17 cellular contexts compared by ENCODE assay signal in the genomic region with DNA sequence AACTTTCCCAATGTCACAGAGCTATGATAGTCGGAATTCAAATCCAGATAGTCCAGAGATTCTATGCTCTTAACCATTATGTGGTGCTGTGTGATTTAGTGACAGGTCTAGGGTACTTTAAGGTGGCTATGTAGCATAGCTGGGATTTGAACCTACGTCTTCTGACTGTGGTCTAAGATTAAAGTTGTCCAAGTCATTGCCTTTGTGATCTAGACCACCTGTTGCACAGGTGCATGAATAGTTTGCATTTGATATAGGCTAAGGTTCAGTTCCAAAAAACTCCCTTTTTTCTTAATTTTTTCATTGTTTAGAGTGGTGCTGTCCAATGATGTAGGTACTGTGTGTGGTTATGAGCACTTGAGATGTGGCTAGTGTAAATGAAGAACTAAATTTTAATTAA. TPM values are rescaled to one million over a fixed set of nuclear protein-coding genes. Genes with fewer than 3 reads are reported as not detected.
DNase-seq lines count a peak whose midpoint lies in the region; ATAC-seq, FAIRE-seq and TF ChIP-seq lines count a peak whose summit lies in the region.
"Had no signal": no experiment of that assay in that cellular context is flagged by ENCODE, and none has a peak within 500 bp of the region (broad histone marks: within the 10 kb centered on the region; RNA-seq: fewer than 3 reads in every experiment).

No MANE protein-coding gene starts in this region.

- FAIRE-seq in A549 (lab: Jason Lieb, UNC) (no peak), keratinocyte (lab: Jason Lieb, UNC) (no peak)

- no peaks in the 10 kb centered on the region for H3K9me3 ChIP-seq in A549
- H3K9me3 ChIP-seq in CD8-positive, alpha-beta memory T cell (ENCODE audit: low read length) = no peaks in the 10 kb centered on the region
- H3K9me3 ChIP-seq in keratinocyte (ENCODE audit: control insufficient read depth, low read depth, low read length) = no peaks in the 10 kb centered on the region

- no TSS peak for BruUV-seq in Calu3 (replicated peaks; lab: Mats Ljungman, UMichigan)

- no peak for ATAC-seq in A549
- no peak for ATAC-seq in activated CD8-positive, alpha-beta T cell treated with anti-CD3 and anti-CD28 coated beads, Interleukin-2, amount 10 ng/mL, durations not matched to agents 7 days and 5 days
- ATAC-seq: stimulated activated naive B cell treated with anti-CD40 and anti-IgM and Interleukin-4, amounts not matched to agents 10 μg/mL and 1 μg/mL and 100 μg/mL, for 72 hours had no signal

- peaks cover 53 to 75% (median 68%) of the 10 kb centered on the region in 3 donors for H3K4me1 Mint-ChIP-seq in CD8-positive, alpha-beta memory T cell
- H3K4me1 Mint-ChIP-seq in activated CD8-positive, alpha-beta T cell treated with anti-CD3 and anti-CD28 coated beads, Interleukin-2, amount 10 ng/mL, durations not matched to agents 7 days and 5 days (ENCODE audit: low read depth) = peaks cover 45% of the 10 kb centered on the region
- peaks cover 21% of the 10 kb centered on the region for H3K4me1 Mint-ChIP-seq in Calu3 (ENCODE audit: low read depth, unreplicated experiment)

- no peaks in the 10 kb centered on the region for H3K27me3 Mint-ChIP-seq in CD8-positive, alpha-beta memory T cell
- no peaks in the 10 kb centered on the region for H3K27me3 Mint-ChIP-seq in activated CD8-positive, alpha-beta T cell treated with anti-CD3 and anti-CD28 coated beads, Interleukin-2, amount 10 ng/mL, durations not matched to agents 7 days and 5 days (ENCODE audit: low read depth)
- H3K27me3 Mint-ChIP-seq in Calu3 (ENCODE audit: unreplicated experiment) = no peaks in the 10 kb centered on the region
- H3K27me3 Mint-ChIP-seq: memory B cell; stimulated activated naive B cell treated with anti-CD40 and anti-IgM and Interleukin-4, amounts not matched to agents 10 μg/mL and 1 μg/mL and 100 μg/mL, for 72 hours had no signal

- dilution Hi-C loops in keratinocyte (cut with MboI; ENCODE audit: extremely low pct_ligation_motif_present, low sequenced_read_pairs) = no loop called here

- WGBS in A549 (ENCODE audit: missing lambda C conversion rate) = 84% methylated on average over 2 of the region's 2 CpGs

- H3K36me3 Mint-ChIP-seq in CD8-positive, alpha-beta memory T cell = peaks cover 4 to 52% (median 9%) of the 10 kb centered on the region in 3 donors
- H3K36me3 Mint-ChIP-seq in activated CD8-positive, alpha-beta T cell treated with anti-CD3 and anti-CD28 coated beads, Interleukin-2, amount 10 ng/mL, durations not matched to agents 7 days and 5 days (ENCODE audit: low read depth) = peaks cover 25% of the 10 kb centered on the region
- peaks cover 47% of the 10 kb centered on the region for H3K36me3 Mint-ChIP-seq in Calu3 (ENCODE audit: insufficient read depth, unreplicated experiment)

- no peak overlapping the region for H3K9ac ChIP-seq in keratinocyte (ENCODE audit: control insufficient read depth, extremely low read depth, insufficient read depth, low read length)

- TF ChIP-seq EP300 in A549 (IDR thresholded peaks at IDR 0.05) = no peak

- TF ChIP-seq POLR2A in A549 (IDR thresholded peaks at IDR 0.05; ENCODE audit: low read length) = no peak

- no peaks in the 10 kb centered on the region for H3K27me3 ChIP-seq in CD8-positive, alpha-beta memory T cell (ENCODE audit: insufficient read depth, low read length, poor library complexity, severe bottlenecking)
- H3K27me3 ChIP-seq in keratinocyte (ENCODE audit: control insufficient read depth, extremely low read depth, insufficient read depth, low read length) = no peaks in the 10 kb centered on the region

- H3K9me1 ChIP-seq in keratinocyte (ENCODE audit: control insufficient read depth, extremely low read depth, insufficient read depth, low read length) = no peaks in the 10 kb centered on the region

- POLR2A ChIA-PET in A549 (lab: Yijun Ruan, JAX) = interaction anchor here (0.6 kb wide), 1 partner anchor 50 kb away, joined by 3 read pairs; no protein-coding TSS in a partner anchor
- POLR2A ChIA-PET in CD8-positive, alpha-beta memory T cell (lab: Charles Lee) = interaction anchor here (0.6 to 0.7 kb wide), 2 partner anchors 47 to 52 kb away, joined by 5 to 8 read pairs; no protein-coding TSS in a partner anchor
- POLR2A ChIA-PET in activated CD8-positive, alpha-beta T cell treated with anti-CD3 and anti-CD28 coated beads, Interleukin-2, amount 10 ng/mL, durations not matched to agents 7 days and 5 days (lab: Charles Lee) = no interaction called here

- H3K4me1 ChIP-seq in A549 (peaks cover 19% of the 10 kb centered on the region; the same call in 2 of the 3 replicates), keratinocyte (ENCODE audit: control insufficient read depth, extremely low read depth, insufficient read depth, low read length) (peaks cover 13% of the 10 kb centered on the region)
- peaks cover 36% of the 10 kb centered on the region for H3K4me1 ChIP-seq in CD8-positive, alpha-beta memory T cell (ENCODE audit: insufficient read depth, low read length)

- TF ChIP-seq CTCF in A549 (IDR thresholded peaks at IDR 0.05) (no peak), keratinocyte (optimal IDR thresholded peaks at IDR 0.05 in 1 of 3, IDR thresholded peaks at IDR 0.05 in 1 of 3, conservative IDR thresholded peaks at IDR 0.05 in 1 of 3; ENCODE audit: extremely low read depth in 1 of 3, insufficient read depth in 2 of 3, low read length in 3 of 3) (no peak), Calu3 (IDR thresholded peaks at IDR 0.05; ENCODE audit: unreplicated experiment) (no peak)

- peak overlapping the region; percentile 94 for H3K4me2 ChIP-seq in A549
- peak overlapping the region; percentile 35 for H3K4me2 ChIP-seq in keratinocyte (ENCODE audit: control insufficient read depth, extremely low read depth, insufficient read depth, low read depth, low read length)

- no peak for DNase-seq in A549 (ENCODE audit: low read depth in 1 of 2, low spot score in 1 of 2)
- DNase-seq in CD8-positive, alpha-beta memory T cell = no peak
- no peak for DNase-seq in activated CD8-positive, alpha-beta T cell treated with anti-CD3 and anti-CD28 coated beads, Interleukin-2, amount 10 ng/mL, durations not matched to agents 7 days and 5 days
- DNase-seq in keratinocyte (ENCODE audit: low read depth, low spot score) = no peak
- no peak for DNase-seq in DMS 273 treated with DMSO at 0.1 percent for 48 hours (lab: John Stamatoyannopoulos, UW)
- no peak for DNase-seq in Calu3
- no peak for DNase-seq in amygdala (lab: John Stamatoyannopoulos, UW)
- DNase-seq in OCI-M1 (lab: John Stamatoyannopoulos, UW) = no peak
- DNase-seq: activated CD4-positive, CD25-positive, alpha-beta regulatory T cell; KBM-7; NCI-H187 treated with DMSO at 0.1 percent for 48 hours; stimulated activated CD4-positive, alpha-beta T cell treated with anti-CD3 and anti-CD28 coated beads, Interleukin-2, amount 100 ng/mL, for 48 hours; stimulated activated naive B cell treated with anti-CD40 and anti-IgM and Interleukin-4, amounts not matched to agents 10 μg/mL and 1 μg/mL and 100 μg/mL, for 72 hours had no signal

- intact Hi-C loops in Calu3 (cut with micrococcal nuclease; ENCODE audit: unreplicated experiment) = loop anchor here (5.0 kb wide), 1 partner anchor 48 kb away; no protein-coding TSS in a partner anchor

- peaks cover 9% of the 10 kb centered on the region for H4K20me1 ChIP-seq in keratinocyte (ENCODE audit: control insufficient read depth, extremely low read depth, insufficient read depth, low read length)

- peak overlapping the region in 4 of 8 donors; percentile 17 to 67 (median 20) for H3K27ac Mint-ChIP-seq in CD8-positive, alpha-beta memory T cell
- H3K27ac Mint-ChIP-seq in activated CD8-positive, alpha-beta T cell treated with anti-CD3 and anti-CD28 coated beads, Interleukin-2, amount 10 ng/mL, durations not matched to agents 7 days and 5 days = no peak overlapping the region
- H3K27ac Mint-ChIP-seq in Calu3 (ENCODE audit: unreplicated experiment) = no peak overlapping the region
- H3K27ac Mint-ChIP-seq: CD14-positive monocyte had no signal

- no peaks in the 10 kb centered on the region for H3K9me3 Mint-ChIP-seq in CD8-positive, alpha-beta memory T cell
- H3K9me3 Mint-ChIP-seq in activated CD8-positive, alpha-beta T cell treated with anti-CD3 and anti-CD28 coated beads, Interleukin-2, amount 10 ng/mL, durations not matched to agents 7 days and 5 days (ENCODE audit: insufficient read depth) = no peaks in the 10 kb centered on the region
- no peaks in the 10 kb centered on the region for H3K9me3 Mint-ChIP-seq in Calu3 (ENCODE audit: low read depth, unreplicated experiment)
- H3K9me3 Mint-ChIP-seq: memory B cell; stimulated activated naive B cell treated with anti-CD40 and anti-IgM and Interleukin-4, amounts not matched to agents 10 μg/mL and 1 μg/mL and 100 μg/mL, for 72 hours had no signal

- peaks cover 5% of the 10 kb centered on the region for H3K36me3 ChIP-seq in CD8-positive, alpha-beta memory T cell (ENCODE audit: insufficient read depth, low read length)
- peaks cover 1 to 3% of the 10 kb centered on the region in 2 experiments for H3K36me3 ChIP-seq in keratinocyte (ENCODE audit: control insufficient read depth in 2 of 2, extremely low read depth in 1 of 2, insufficient read depth in 2 of 2, low read length in 2 of 2)

- H3K27ac ChIP-seq in A549 (no peak overlapping the region), keratinocyte (ENCODE audit: control insufficient read depth, insufficient read depth, low read length) (no peak overlapping the region)
- H3K27ac ChIP-seq in CD8-positive, alpha-beta memory T cell (ENCODE audit: low read depth, low read length) = no peak overlapping the region
- H3K27ac ChIP-seq: coronary artery had no signal

- H2AFZ ChIP-seq in keratinocyte (ENCODE audit: control insufficient read depth, low read length) = no peak overlapping the region

- no peak for TF ChIP-seq RAD21 in A549 (conservative IDR thresholded peaks at IDR 0.05 in 1 of 2, IDR thresholded peaks at IDR 0.05 in 1 of 2)

- CTCF ChIA-PET in A549 (lab: Yijun Ruan, JAX) (interaction anchor here (1.4 to 1.6 kb wide), 2 partner anchors 32 to 51 kb away, joined by 3 read pairs; partner anchors contain the start of gene MATR3), Calu3 (lab: Charles Lee) (interaction anchor here (0.6 kb wide), 1 partner anchor 270 kb away, joined by 3 read pairs; no protein-coding TSS in a partner anchor)
- CTCF ChIA-PET in CD8-positive, alpha-beta memory T cell (lab: Charles Lee) = interaction anchor here (0.7 to 1.6 kb wide), 3 partner anchors 10 to 50 kb away, joined by 3 to 4 read pairs (median 3); no protein-coding TSS in a partner anchor
- CTCF ChIA-PET in activated CD8-positive, alpha-beta T cell treated with anti-CD3 and anti-CD28 coated beads, Interleukin-2, amount 10 ng/mL, durations not matched to agents 7 days and 5 days (lab: Charles Lee) = no interaction called here

- H3K4me3 ChIP-seq in A549 = no peak overlapping the region
- H3K4me3 ChIP-seq in CD8-positive, alpha-beta memory T cell (ENCODE audit: low read length) = peak overlapping the region; percentile 32
- no peak overlapping the region for H3K4me3 ChIP-seq in keratinocyte (ENCODE audit: control insufficient read depth in 2 of 3, extremely low read depth in 1 of 3, insufficient read depth in 2 of 3, low read depth in 1 of 3, low read length in 3 of 3)

- H3K4me3 Mint-ChIP-seq in CD8-positive, alpha-beta memory T cell = peak overlapping the region; percentile 56 to 97 (median 79)
- H3K4me3 Mint-ChIP-seq in activated CD8-positive, alpha-beta T cell treated with anti-CD3 and anti-CD28 coated beads, Interleukin-2, amount 10 ng/mL, durations not matched to agents 7 days and 5 days = peak overlapping the region; percentile 42
- H3K4me3 Mint-ChIP-seq in Calu3 (ENCODE audit: low read depth, unreplicated experiment) = no peak overlapping the region
- H3K4me3 Mint-ChIP-seq: CD14-positive monocyte had no signal

- peaks cover 73% of the 10 kb centered on the region for H3K79me2 ChIP-seq in keratinocyte (ENCODE audit: control insufficient read depth, insufficient read depth, low read length)

RNA-seq across cellular contexts. Expression of gene PAIP2, which starts 2.5 kb away (rescaled TPM):
- polyA plus RNA-seq in A549 (2011; rRNA removed) (91.4 and 128 TPM in 2 replicates), A549 (2017; fragmentation: RNase III; extraction: RNeasy Plus Mini Kit Qiagen cat#74134 plus additional on column Dnase treatment) (95.3 to 109 TPM (median 98.2 TPM) in 3 replicates), keratinocyte (31.0 to 65.6 TPM (median 43.8 TPM) in 3 replicates)
- 47.4 and 63.5 TPM in 2 replicates for polyA plus RNA-seq in A549 (2012; cell fraction: cytosol; rRNA removed)
- polyA plus RNA-seq in A549 (2012; cell fraction: nucleus; rRNA removed) = 14.1 and 18.3 TPM in 2 replicates
- 21.7 and 22.6 TPM in 2 replicates for polyA minus RNA-seq in A549 (2011; rRNA and poly(A)+ RNA removed)
- 10 to 100 TPM; 67.9 to 77.0 TPM for total RNA-seq in CD8-positive, alpha-beta memory T cell
- 342 TPM for polyA plus RNA-seq in CD8-positive, alpha-beta memory T cell
- 10 to 100 TPM; 90.7 to 93.5 TPM for total RNA-seq in activated CD8-positive, alpha-beta T cell treated with anti-CD3 and anti-CD28 coated beads, Interleukin-2, amount 10 ng/mL, durations not matched to agents 7 days and 5 days
- 80.5 TPM for polyA plus RNA-seq in keratinocyte (2011; ENCODE audit: low read depth)
- 36.1 and 63.7 TPM in 2 replicates for polyA plus RNA-seq in keratinocyte (2011; cell fraction: cytosol; rRNA removed)
- 22.0 and 33.2 TPM in 2 replicates for polyA plus RNA-seq in keratinocyte (2011; cell fraction: nucleus; rRNA removed)
- polyA plus RNA-seq in keratinocyte (2012; ENCODE audit: low replicate concordance) = 41.7 and 65.0 TPM in 2 replicates
- 7.7 to 32.7 TPM (median 10.2 TPM) in 3 replicates for polyA minus RNA-seq in keratinocyte
- polyA minus RNA-seq in keratinocyte (2011; cell fraction: cytosol; rRNA and poly(A)+ RNA removed) = 50.8 TPM
- 7.9 and 13.3 TPM in 2 replicates for polyA minus RNA-seq in keratinocyte (2011; cell fraction: nucleus; rRNA and poly(A)+ RNA removed)
- 73.0 and 81.2 TPM in 2 replicates for total RNA-seq in Calu3 (2022)

RNA-seq across cellular contexts. Expression of gene SLC23A1, which starts 38.9 kb away (rescaled TPM):
- polyA plus RNA-seq in A549 (2011; rRNA removed) (7.7 and 9.5 TPM in 2 replicates), A549 (2017; fragmentation: RNase III; extraction: RNeasy Plus Mini Kit Qiagen cat#74134 plus additional on column Dnase treatment) (4.0 to 5.1 TPM (median 4.3 TPM) in 3 replicates), keratinocyte (0.03 TPM in 1 of 3 replicates, not detected in the others)
- polyA plus RNA-seq in A549 (2012; cell fraction: cytosol; rRNA removed) = 3.4 and 5.1 TPM in 2 replicates
- polyA plus RNA-seq in A549 (2012; cell fraction: nucleus; rRNA removed) = 19.6 and 21.5 TPM in 2 replicates
- polyA minus RNA-seq in A549 (2011; rRNA and poly(A)+ RNA removed) = 17.8 and 19.6 TPM in 2 replicates
- under 1 TPM in 1 of 2 experiments, not detected in 1; 0.33 TPM for total RNA-seq in CD8-positive, alpha-beta memory T cell
- polyA plus RNA-seq in CD8-positive, alpha-beta memory T cell = not detected
- total RNA-seq in activated CD8-positive, alpha-beta T cell treated with anti-CD3 and anti-CD28 coated beads, Interleukin-2, amount 10 ng/mL, durations not matched to agents 7 days and 5 days = 1 to 10 TPM; 1.2 to 1.5 TPM
- polyA plus RNA-seq in keratinocyte (2011; ENCODE audit: low read depth) = not detected
- polyA plus RNA-seq in keratinocyte (2011; cell fraction: cytosol; rRNA removed) = not detected in 2 replicates
- polyA plus RNA-seq in keratinocyte (2011; cell fraction: nucleus; rRNA removed) = not detected in 2 replicates
- 0.06 TPM in 1 of 2 replicates, not detected in the other for polyA plus RNA-seq in keratinocyte (2012; ENCODE audit: low replicate concordance)
- polyA minus RNA-seq in keratinocyte = not detected in 3 replicates
- not detected for polyA minus RNA-seq in keratinocyte (2011; cell fraction: cytosol; rRNA and poly(A)+ RNA removed)
- not detected in 2 replicates for polyA minus RNA-seq in keratinocyte (2011; cell fraction: nucleus; rRNA and poly(A)+ RNA removed)
- 0.80 and 2.8 TPM in 2 replicates for total RNA-seq in Calu3 (2022)
- total RNA-seq: SK-MEL-5 had no signal
- polyA plus RNA-seq: CD14-positive monocyte had no signal

RNA-seq across cellular contexts. Expression of gene MZB1, which starts 45.5 kb away (rescaled TPM):
- polyA plus RNA-seq in A549 (2011; rRNA removed) (0.09 TPM in 1 of 2 replicates, not detected in the other), A549 (2017; fragmentation: RNase III; extraction: RNeasy Plus Mini Kit Qiagen cat#74134 plus additional on column Dnase treatment) (0.09 to 0.14 TPM in 2 of 3 replicates, not detected in the other), keratinocyte (0.13 to 0.27 TPM in 2 of 3 replicates, not detected in the other)
- 0.05 TPM in 2 replicates for polyA plus RNA-seq in A549 (2012; cell fraction: cytosol; rRNA removed)
- 0.10 and 0.12 TPM in 2 replicates for polyA plus RNA-seq in A549 (2012; cell fraction: nucleus; rRNA removed)
- 0.15 and 0.17 TPM in 2 replicates for polyA minus RNA-seq in A549 (2011; rRNA and poly(A)+ RNA removed)
- 1 to 10 TPM; 5.1 to 6.4 TPM for total RNA-seq in CD8-positive, alpha-beta memory T cell
- 3.5 TPM for polyA plus RNA-seq in CD8-positive, alpha-beta memory T cell
- total RNA-seq in activated CD8-positive, alpha-beta T cell treated with anti-CD3 and anti-CD28 coated beads, Interleukin-2, amount 10 ng/mL, durations not matched to agents 7 days and 5 days = 10 to 100 TPM; 19.0 to 19.9 TPM
- not detected for polyA plus RNA-seq in keratinocyte (2011; ENCODE audit: low read depth)
- polyA plus RNA-seq in keratinocyte (2011; cell fraction: cytosol; rRNA removed) = not detected in 2 replicates
- 0.09 and 0.10 TPM in 2 replicates for polyA plus RNA-seq in keratinocyte (2011; cell fraction: nucleus; rRNA removed)
- polyA plus RNA-seq in keratinocyte (2012; ENCODE audit: low replicate concordance) = 0.13 TPM in 1 of 2 replicates, not detected in the other
- polyA minus RNA-seq in keratinocyte = 0.22 to 0.46 TPM in 2 of 3 replicates, not detected in the other
- not detected for polyA minus RNA-seq in keratinocyte (2011; cell fraction: cytosol; rRNA and poly(A)+ RNA removed)
- polyA minus RNA-seq in keratinocyte (2011; cell fraction: nucleus; rRNA and poly(A)+ RNA removed) = 0.42 TPM in 1 of 2 replicates, not detected in the other
- total RNA-seq in Calu3 (2022) = 0.24 TPM in 1 of 2 replicates, not detected in the other
- total RNA-seq: SK-MEL-5 had no signal

RNA-seq across cellular contexts. Expression of gene MATR3, which starts 50.6 kb away (rescaled TPM):
- polyA plus RNA-seq in A549 (2011; rRNA removed) (157 and 178 TPM in 2 replicates), A549 (2017; fragmentation: RNase III; extraction: RNeasy Plus Mini Kit Qiagen cat#74134 plus additional on column Dnase treatment) (181 to 189 TPM (median 187 TPM) in 3 replicates), keratinocyte (81.6 to 122 TPM (median 82.8 TPM) in 3 replicates)
- 30.2 and 39.2 TPM in 2 replicates for polyA plus RNA-seq in A549 (2012; cell fraction: cytosol; rRNA removed)
- polyA plus RNA-seq in A549 (2012; cell fraction: nucleus; rRNA removed) = 40.1 and 59.7 TPM in 2 replicates
- 175 and 206 TPM in 2 replicates for polyA minus RNA-seq in A549 (2011; rRNA and poly(A)+ RNA removed)
- 100 to 1,000 TPM; 184 to 199 TPM for total RNA-seq in CD8-positive, alpha-beta memory T cell
- polyA plus RNA-seq in CD8-positive, alpha-beta memory T cell = 364 TPM
- total RNA-seq in activated CD8-positive, alpha-beta T cell treated with anti-CD3 and anti-CD28 coated beads, Interleukin-2, amount 10 ng/mL, durations not matched to agents 7 days and 5 days = 100 to 1,000 TPM; 174 to 176 TPM
- polyA plus RNA-seq in keratinocyte (2011; ENCODE audit: low read depth) = 430 TPM
- 43.4 and 70.2 TPM in 2 replicates for polyA plus RNA-seq in keratinocyte (2011; cell fraction: cytosol; rRNA removed)
- polyA plus RNA-seq in keratinocyte (2011; cell fraction: nucleus; rRNA removed) = 70.4 and 82.4 TPM in 2 replicates
- 84.6 and 125 TPM in 2 replicates for polyA plus RNA-seq in keratinocyte (2012; ENCODE audit: low replicate concordance)
- 142 to 184 TPM (median 144 TPM) in 3 replicates for polyA minus RNA-seq in keratinocyte
- polyA minus RNA-seq in keratinocyte (2011; cell fraction: cytosol; rRNA and poly(A)+ RNA removed) = 52.9 TPM
- polyA minus RNA-seq in keratinocyte (2011; cell fraction: nucleus; rRNA and poly(A)+ RNA removed) = 62.5 and 132 TPM in 2 replicates
- total RNA-seq in Calu3 (2022) = 228 and 230 TPM in 2 replicates

RNA-seq across cellular contexts. Expression of gene PROB1, which starts 50.7 kb away (rescaled TPM):
- polyA plus RNA-seq in A549 (2011; rRNA removed) (0.23 and 0.33 TPM in 2 replicates), A549 (2017; fragmentation: RNase III; extraction: RNeasy Plus Mini Kit Qiagen cat#74134 plus additional on column Dnase treatment) (0.47 to 0.67 TPM (median 0.48 TPM) in 3 replicates), keratinocyte (0.22 to 0.32 TPM (median 0.26 TPM) in 3 replicates)
- polyA plus RNA-seq in A549 (2012; cell fraction: cytosol; rRNA removed) = 0.22 and 0.38 TPM in 2 replicates
- polyA plus RNA-seq in A549 (2012; cell fraction: nucleus; rRNA removed) = 1.8 and 1.9 TPM in 2 replicates
- 0.41 and 0.54 TPM in 2 replicates for polyA minus RNA-seq in A549 (2011; rRNA and poly(A)+ RNA removed)
- 1 to 10 TPM; 6.7 to 7.2 TPM for total RNA-seq in CD8-positive, alpha-beta memory T cell
- polyA plus RNA-seq in CD8-positive, alpha-beta memory T cell = 0.72 TPM
- 1 to 10 TPM; 5.2 to 6.2 TPM for total RNA-seq in activated CD8-positive, alpha-beta T cell treated with anti-CD3 and anti-CD28 coated beads, Interleukin-2, amount 10 ng/mL, durations not matched to agents 7 days and 5 days
- polyA plus RNA-seq in keratinocyte (2011; ENCODE audit: low read depth) = 0.06 TPM
- 0.10 and 0.18 TPM in 2 replicates for polyA plus RNA-seq in keratinocyte (2011; cell fraction: cytosol; rRNA removed)
- polyA plus RNA-seq in keratinocyte (2011; cell fraction: nucleus; rRNA removed) = 0.37 and 0.48 TPM in 2 replicates
- 0.16 and 1.2 TPM in 2 replicates for polyA plus RNA-seq in keratinocyte (2012; ENCODE audit: low replicate concordance)
- 0.10 to 0.33 TPM (median 0.16 TPM) in 3 replicates for polyA minus RNA-seq in keratinocyte
- 0.38 TPM for polyA minus RNA-seq in keratinocyte (2011; cell fraction: cytosol; rRNA and poly(A)+ RNA removed)
- polyA minus RNA-seq in keratinocyte (2011; cell fraction: nucleus; rRNA and poly(A)+ RNA removed) = 0.42 and 0.47 TPM in 2 replicates
- 1.9 and 2.4 TPM in 2 replicates for total RNA-seq in Calu3 (2022)
